ENCODE assay signal across 14 cellular contexts in genomic region chr11:33704240-33705002, GRCh38. TPM values are rescaled to one million over a fixed set of nuclear protein-coding genes. Genes with fewer than 3 reads are reported as not detected.
DNase-seq lines count a peak whose midpoint lies in the region; ATAC-seq and TF ChIP-seq lines count a peak whose summit lies in the region.
"Had no signal": no experiment of that assay in that cellular context is flagged by ENCODE, and none has a peak within 500 bp of the region (broad histone marks: within the 10 kb centered on the region; RNA-seq: fewer than 3 reads in every experiment).

No MANE protein-coding gene starts in this region.

- no peak overlapping the region for H3K9ac ChIP-seq in parathyroid adenoma
- H3K9ac ChIP-seq: BLaER1 had no signal

- POLR2A ChIA-PET in BJ (lab: Charles Lee): no interaction called here

- no peak for ATAC-seq in foreskin keratinocyte
- no peak for ATAC-seq in GM19395 (IDR thresholded peaks at IDR 0.05; ENCODE audit: unreplicated experiment)
- no peak for ATAC-seq in HG02610 (IDR thresholded peaks at IDR 0.05; ENCODE audit: unreplicated experiment)

- TF ChIP-seq CTCF in BJ (IDR thresholded peaks at IDR 0.05; ENCODE audit: insufficient read depth, low read depth, low read length): peak; percentile 21; the same call in 1 of the 2 replicates
- TF ChIP-seq CTCF in foreskin keratinocyte (conservative IDR thresholded peaks at IDR 0.05): peak; percentile 15
- no peak for TF ChIP-seq CTCF in parathyroid adenoma (IDR thresholded peaks at IDR 0.05)

- no peak overlapping the region for H2AFZ ChIP-seq in parathyroid adenoma

- peaks cover under 1% of the 10 kb centered on the region for H3K79me2 ChIP-seq in parathyroid adenoma

- no peak overlapping the region for H3K4me2 ChIP-seq in parathyroid adenoma (ENCODE audit: low read length)
- H3K4me2 ChIP-seq: BLaER1 had no signal

- in situ Hi-C loops in SK-MEL-5 (cut with HindIII; ENCODE audit: low pct_unique_long_range_greater_than_20kb, low sequenced_read_pairs): no loop called here

- H3K36me3 ChIP-seq in BJ (ENCODE audit: control insufficient read depth, insufficient read depth, low read length) (peaks cover 4% of the 10 kb centered on the region), parathyroid adenoma (ENCODE audit: control insufficient read depth, insufficient read depth, low read length) (no peaks in the 10 kb centered on the region)

- H3K4me1 ChIP-seq in foreskin keratinocyte: peaks cover 41% of the 10 kb centered on the region
- peaks cover 14% of the 10 kb centered on the region for H3K4me1 ChIP-seq in parathyroid adenoma

- no peaks in the 10 kb centered on the region for H3K27me3 ChIP-seq in BJ (ENCODE audit: control insufficient read depth, insufficient read depth, low read length)
- no peaks in the 10 kb centered on the region for H3K27me3 ChIP-seq in foreskin keratinocyte
- no peaks in the 10 kb centered on the region for H3K27me3 ChIP-seq in parathyroid adenoma (ENCODE audit: control insufficient read depth, insufficient read depth, low read length)
- H3K27me3 ChIP-seq: BLaER1, Peyer's patch had no signal

- no peaks in the 10 kb centered on the region for H3K9me3 ChIP-seq in parathyroid adenoma (ENCODE audit: control insufficient read depth, low read length)
- H3K9me3 ChIP-seq: BLaER1, Peyer's patch had no signal

- DNase-seq in BJ (ENCODE audit: low read depth) (no peak), SK-MEL-5 (ENCODE audit: low read depth, low spot score) (peak; percentile 95), foreskin keratinocyte (no peak)
- DNase-seq in effector CD8-positive, alpha-beta T cell (lab: John Stamatoyannopoulos, UW): no peak
- DNase-seq in stimulated activated naive CD4-positive, alpha-beta T cell (lab: John Stamatoyannopoulos, UW): no peak
- DNase-seq: activated CD8-positive, alpha-beta memory T cell treated with anti-CD3 and anti-CD28 coated beads, Interleukin-2, amount 50 U/mL, for 4 hours; NCI-H2081 had no signal

- H3K27ac ChIP-seq in foreskin keratinocyte (peak overlapping the region; percentile 37), parathyroid adenoma (peak overlapping the region; percentile 54)
- H3K27ac ChIP-seq: BLaER1 had no signal

- CTCF ChIA-PET in BJ (lab: Yijun Ruan, JAX): interaction anchor here (0.8 to 2.8 kb wide), 3 partner anchors 11 to 343 kb away, joined by 3 to 9 read pairs (median 3); no protein-coding TSS in a partner anchor

- H3K4me3 ChIP-seq in BJ (ENCODE audit: low read depth, low read length) (no peak overlapping the region), parathyroid adenoma (ENCODE audit: low read depth, low read length) (no peak overlapping the region)
- H3K4me3 ChIP-seq: BLaER1, Peyer's patch had no signal

RNA-seq across cellular contexts. Expression of gene C11orf91, which starts 3.8 kb away (rescaled TPM):
- polyA plus RNA-seq in BJ (2011; rRNA removed) (not detected in 2 replicates), foreskin keratinocyte (0.20 and 0.50 TPM in 2 replicates)
- polyA minus RNA-seq in BJ (2011; rRNA and poly(A)+ RNA removed): not detected in 2 replicates
- 0.29 TPM in 1 of 2 replicates, not detected in the other for total RNA-seq in SK-MEL-5 (2014; rRNA removed; shearing (Covaris generic))
- not detected in 2 replicates for polyA plus RNA-seq in SK-MEL-5 (2015; cell fraction: cytosol; rRNA removed)
- polyA plus RNA-seq in SK-MEL-5 (2015; cell fraction: nucleus; rRNA removed): 0.94 and 1.8 TPM in 2 replicates
- total RNA-seq in foreskin keratinocyte: 0.18 and 0.41 TPM in 2 replicates
- total RNA-seq: omental fat pad, Peyer's patch had no signal
- polyA plus RNA-seq: IgD-negative memory B cell had no signal

RNA-seq across cellular contexts. Expression of gene CD59, which starts 31.8 kb away (rescaled TPM):
- polyA plus RNA-seq in BJ (2011; rRNA removed) (1,025 and 1,348 TPM in 2 replicates), foreskin keratinocyte (645 and 724 TPM in 2 replicates)
- polyA minus RNA-seq in BJ (2011; rRNA and poly(A)+ RNA removed): 365 and 446 TPM in 2 replicates
- total RNA-seq in SK-MEL-5 (2014; rRNA removed; shearing (Covaris generic)): 634 and 733 TPM in 2 replicates
- polyA plus RNA-seq in SK-MEL-5 (2015; cell fraction: cytosol; rRNA removed): 724 and 832 TPM in 2 replicates
- polyA plus RNA-seq in SK-MEL-5 (2015; cell fraction: nucleus; rRNA removed): 129 and 132 TPM in 2 replicates
- 670 and 816 TPM in 2 replicates for total RNA-seq in foreskin keratinocyte
